18 cellular contexts compared by ENCODE assay signal in genomic region chr5:77003246-77003645, GRCh38. TPM values are rescaled to one million over a fixed set of nuclear protein-coding genes. Genes with fewer than 3 reads are reported as not detected.
"Had no signal": no experiment of that assay in that cellular context is flagged by ENCODE, and none has a peak within 500 bp of the region (broad histone marks: within the 10 kb centered on the region; RNA-seq: fewer than 3 reads in every experiment).

No MANE protein-coding gene starts in this region.

- DNase-seq: colonic mucosa; effector memory CD8-positive, alpha-beta T cell; erythroblast; esophagus squamous epithelium; kidney; mucosa of descending colon; naive B cell; right lobe of liver; stimulated activated CD4-positive, alpha-beta T cell treated with anti-CD3 and anti-CD28 coated beads, Interleukin-12 subunit alpha, Interleukin-12 subunit beta, amount 100 ng/mL, for 4 hours; stimulated activated CD4-positive, alpha-beta T cell treated with anti-CD3 and anti-CD28 coated beads, Interleukin-1b, Interleukin-23, amount 100 ng/mL, for 48 hours; stimulated activated CD4-positive, alpha-beta T cell treated with anti-CD3 and anti-CD28 coated beads, Interleukin-4, amount 100 ng/mL, for 1 hour; stimulated activated CD8-positive, alpha-beta memory T cell treated with anti-CD3 and anti-CD28 coated beads, Interleukin-4, amount 100 ng/mL, for 48 hours; stimulated activated naive CD4-positive, alpha-beta T cell; stomach; thyroid gland; trophoblast cell had no signal

RNA-seq across cellular contexts. Expression of gene CRHBP, which starts 50.4 kb away (rescaled TPM):
- total RNA-seq: dermis microvascular lymphatic vessel endothelial cell, osteoblast, stomach had no signal
